In genomic region chr12:56110571-56110970, GRCh38 we compare ENCODE assay signal across 19 cellular contexts. TPM values are rescaled to one million over a fixed set of nuclear protein-coding genes. Genes with fewer than 3 reads are reported as not detected.
"Had no signal": no experiment of that assay in that cellular context is flagged by ENCODE, and none has a peak within 500 bp of the region (broad histone marks: within the 10 kb centered on the region; RNA-seq: fewer than 3 reads in every experiment).

No MANE protein-coding gene starts in this region.

- H3K4me3 Mint-ChIP-seq: activated B cell treated with CpG ODN at 0.5 μM for 24 hours; activated T-helper 1 cell treated with anti-CD3 and anti-CD28 coated beads, Interleukin-12 subunit alpha, Interleukin-12 subunit beta, Interleukin-2, Interleukin-4 antibody, amounts not matched to agents 30 ng/mL and 10 ng/mL and 1 ng/mL, durations not matched to agents 14 hours and 24 hours and 36 hours; naive thymus-derived CD8-positive, alpha-beta T cell; type B pancreatic cell had no signal

- H3K27ac ChIP-seq: adrenal gland, dorsolateral prefrontal cortex, gastroesophageal sphincter, heart left ventricle had no signal

- H3K9me3 Mint-ChIP-seq: activated B cell treated with CpG ODN at 0.5 μM for 24 hours; activated T-helper 1 cell treated with anti-CD3 and anti-CD28 coated beads, Interleukin-12 subunit alpha, Interleukin-12 subunit beta, Interleukin-2, Interleukin-4 antibody, amounts not matched to agents 30 ng/mL and 10 ng/mL and 1 ng/mL, durations not matched to agents 14 hours and 24 hours and 36 hours; naive thymus-derived CD8-positive, alpha-beta T cell; type B pancreatic cell had no signal

- H3K9me3 ChIP-seq: adrenal gland, gastroesophageal sphincter, heart left ventricle had no signal

- FAIRE-seq: astrocyte had no signal

- ATAC-seq: gastroesophageal sphincter; heart left ventricle; naive thymus-derived CD8-positive, alpha-beta T cell had no signal

- H3K4me3 ChIP-seq: adrenal gland, dorsolateral prefrontal cortex, gastroesophageal sphincter, heart left ventricle had no signal

- DNase-seq: activated B cell treated with CpG ODN at 0.5 μM for 24 hours; activated CD4-positive, alpha-beta T cell treated with anti-CD3 and anti-CD28 coated beads for 48 hours; activated gamma-delta T cell treated with Interleukin-2 at 50 U/mL for 16 hours; adrenal gland; dorsolateral prefrontal cortex; erythroblast; heart left ventricle; mesendoderm; naive thymus-derived CD8-positive, alpha-beta T cell; nucleus accumbens; retina; SHP77 treated with DMSO at 0.1 percent for 48 hours; stimulated activated naive CD4-positive, alpha-beta T cell; T-helper 1 cell; T-helper 9 cell had no signal

- H3K27ac Mint-ChIP-seq: activated B cell treated with CpG ODN at 0.5 μM for 24 hours; activated T-helper 1 cell treated with anti-CD3 and anti-CD28 coated beads, Interleukin-12 subunit alpha, Interleukin-12 subunit beta, Interleukin-2, Interleukin-4 antibody, amounts not matched to agents 30 ng/mL and 10 ng/mL and 1 ng/mL, durations not matched to agents 14 hours and 24 hours and 36 hours; type B pancreatic cell had no signal

- H3K27me3 ChIP-seq: adrenal gland, dorsolateral prefrontal cortex, gastroesophageal sphincter, heart left ventricle had no signal

- H3K27me3 Mint-ChIP-seq: activated B cell treated with CpG ODN at 0.5 μM for 24 hours; naive thymus-derived CD8-positive, alpha-beta T cell; type B pancreatic cell had no signal

RNA-seq across cellular contexts. Expression of gene ERBB3, which starts 30.6 kb away (rescaled TPM):
- total RNA-seq: activated B cell treated with CpG ODN at 0.5 μM for 24 hours had no signal
